8 cellular contexts compared by ENCODE assay signal in the genomic region with DNA sequence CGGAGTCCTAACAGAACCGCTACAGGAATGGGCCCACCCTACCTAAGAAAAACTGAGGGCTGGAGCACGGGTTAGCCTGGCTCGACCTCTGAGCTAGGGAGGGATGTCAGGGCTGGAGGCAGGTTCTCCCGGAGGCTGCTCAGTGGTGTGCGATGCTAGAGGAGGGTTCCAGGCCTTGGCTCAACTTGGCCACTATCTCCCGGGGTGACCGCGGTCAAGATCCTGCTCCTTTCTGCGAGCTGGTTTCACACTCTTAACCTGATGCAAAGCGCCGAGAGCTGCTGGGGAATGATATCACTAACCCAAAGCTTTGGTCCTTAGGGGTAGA. TPM values are rescaled to one million over a fixed set of nuclear protein-coding genes. Genes with fewer than 3 reads are reported as not detected.
DNase-seq lines count a peak whose midpoint lies in the region; ATAC-seq and TF ChIP-seq lines count a peak whose summit lies in the region.

No MANE protein-coding gene starts in this region.

- TF ChIP-seq RAD21 in neural cell (conservative IDR thresholded peaks at IDR 0.05), result no peak

- peaks cover 10% of the 10 kb centered on the region for H3K4me1 Mint-ChIP-seq in endodermal cell

- H3K36me3 ChIP-seq in Loucy (ENCODE audit: insufficient read depth, low read length) (peaks cover 2% of the 10 kb centered on the region; the same call in 1 of the 2 replicates), endodermal cell (ENCODE audit: control insufficient read depth, insufficient read depth, low read length) (peaks cover 10% of the 10 kb centered on the region), neural cell (ENCODE audit: insufficient read depth, low read length) (no peaks in the 10 kb centered on the region)

- H3K4me3 ChIP-seq in Loucy (ENCODE audit: low read length, poor library complexity, severe bottlenecking) (peak overlapping the region; percentile 89), endodermal cell (ENCODE audit: low read length) (peak overlapping the region; percentile 100), neural cell (ENCODE audit: low read length) (peak overlapping the region; percentile 79)

- H3K36me3 Mint-ChIP-seq in endodermal cell (ENCODE audit: low read depth), result peaks cover 17% of the 10 kb centered on the region

- 0 to 5% methylated on average over 6 to 12 of the region's 12 CpGs for WGBS in endodermal cell (ENCODE audit: insufficient coverage in 1 of 2, insufficient read length in 1 of 2), 2 experiments

- H3K9me3 ChIP-seq in Loucy (ENCODE audit: insufficient read depth, low read depth, low read length), result no peaks in the 10 kb centered on the region
- H3K9me3 ChIP-seq in endodermal cell (ENCODE audit: control insufficient read depth, low read length), result no peaks in the 10 kb centered on the region
- no peaks in the 10 kb centered on the region for H3K9me3 ChIP-seq in neural cell (ENCODE audit: low read length)

- H3K9me2 ChIP-seq in Loucy (replicated peaks; ENCODE audit: low read depth, low read length) (no peaks in the 10 kb centered on the region), neural cell (ENCODE audit: insufficient read depth, low read length) (no peaks in the 10 kb centered on the region)

- DNase-seq in DMS53 (lab: John Stamatoyannopoulos, UW), result peak; percentile 61
- no peak for DNase-seq in DMS53 treated with DMSO at 0.1 percent for 48 hours (lab: John Stamatoyannopoulos, UW; ENCODE audit: unreplicated experiment)
- DNase-seq in endodermal cell, result no peak
- no peak for DNase-seq in dedifferentiated amniotic fluid mesenchymal stem cell (ENCODE audit: extremely low spot score)
- DNase-seq in NAMALWA (ENCODE audit: low spot score), result no peak

- no peaks in the 10 kb centered on the region for H3K9me3 Mint-ChIP-seq in endodermal cell

- no peak for ATAC-seq in GM21515 (IDR thresholded peaks at IDR 0.05; ENCODE audit: unreplicated experiment)

- H3K27ac ChIP-seq in endodermal cell (ENCODE audit: low read depth, low read length) (no peak overlapping the region), neural cell (ENCODE audit: low read length) (peak overlapping the region; percentile 97)

- H3K27me3 Mint-ChIP-seq in endodermal cell (ENCODE audit: insufficient read depth), result no peaks in the 10 kb centered on the region

- H3K79me2 ChIP-seq in Loucy (ENCODE audit: insufficient read depth, low read length) (peaks cover 27% of the 10 kb centered on the region), neural cell (replicated peaks; ENCODE audit: insufficient read depth, low read length) (peaks cover 17% of the 10 kb centered on the region)

- H3K4me3 Mint-ChIP-seq in endodermal cell, result peak overlapping the region; percentile 95

- no peak for TF ChIP-seq EP300 in neural cell (conservative IDR thresholded peaks at IDR 0.05; ENCODE audit: poor library complexity, severe bottlenecking)

- H3K27ac Mint-ChIP-seq in endodermal cell, result peak overlapping the region; percentile 100

- no peaks in the 10 kb centered on the region for H3F3A ChIP-seq in Loucy (ENCODE audit: low read depth)
- no peaks in the 10 kb centered on the region for H3F3A ChIP-seq in neural cell (ENCODE audit: insufficient read depth, low read length, poor library complexity, severe bottlenecking)

- H3K4me1 ChIP-seq in Loucy (ENCODE audit: insufficient read depth, low read length, poor library complexity, severe bottlenecking) (peaks cover 9% of the 10 kb centered on the region), endodermal cell (ENCODE audit: control insufficient read depth, insufficient read depth, low read length) (peaks cover 4% of the 10 kb centered on the region)

- H3K4me2 ChIP-seq in Loucy (ENCODE audit: low read depth, low read length, poor library complexity, severe bottlenecking) (peak overlapping the region; percentile 95), neural cell (ENCODE audit: low read length) (peak overlapping the region; percentile 81)

- no peaks in the 10 kb centered on the region for H4K20me1 ChIP-seq in Loucy (ENCODE audit: insufficient read depth, low read length, poor library complexity, severe bottlenecking)
- no peaks in the 10 kb centered on the region for H4K20me1 ChIP-seq in neural cell (ENCODE audit: insufficient read depth)

- H2AFZ ChIP-seq in Loucy (ENCODE audit: low read length), result peak overlapping the region; percentile 88
- peak overlapping the region; percentile 81 for H2AFZ ChIP-seq in neural cell (ENCODE audit: low read depth, low read length)

- H3K27me3 ChIP-seq in Loucy (ENCODE audit: insufficient read depth, low read length, poor library complexity, severe bottlenecking) (no peaks in the 10 kb centered on the region), endodermal cell (ENCODE audit: control insufficient read depth, insufficient read depth, low read length, poor library complexity, severe bottlenecking) (no peaks in the 10 kb centered on the region), neural cell (ENCODE audit: insufficient read depth, low read depth, low read length) (no peaks in the 10 kb centered on the region)

- TF ChIP-seq CTCF in Loucy (conservative IDR thresholded peaks at IDR 0.05; ENCODE audit: low read length), result no peak
- no peak for TF ChIP-seq CTCF in endodermal cell (conservative IDR thresholded peaks at IDR 0.05)
- TF ChIP-seq CTCF in neural cell (IDR thresholded peaks at IDR 0.05; ENCODE audit: poor library complexity, severe bottlenecking), result no peak

- peak overlapping the region; percentile 88 for H3K9ac ChIP-seq in Loucy (ENCODE audit: low read depth, low read length, poor library complexity, severe bottlenecking)
- peak overlapping the region; percentile 97 for H3K9ac ChIP-seq in endodermal cell (ENCODE audit: extremely low read depth, low read length, poor library complexity, severe bottlenecking)
- peak overlapping the region; percentile 97 for H3K9ac ChIP-seq in neural cell (ENCODE audit: low read length)

TF ChIP-seq in neural cell, 6 proteins besides CTCF, POLR2A, EP300 and RAD21:
- TF ChIP-seq MXI1 (conservative IDR thresholded peaks at IDR 0.05; ENCODE audit: poor library complexity, severe bottlenecking) (peak; percentile 60), POLR2AphosphoS5 (IDR thresholded peaks at IDR 0.05) (no peak), SMC3 (conservative IDR thresholded peaks at IDR 0.05; ENCODE audit: poor library complexity) (no peak)

RNA-seq across cellular contexts. Expression of gene POP4, which starts 0.3 kb away (rescaled TPM):
- 10 to 100 TPM; 58.2 to 59.7 TPM for total RNA-seq in endodermal cell
- 66.2 TPM for polyA plus RNA-seq in endodermal cell (2013, experiment 1 of 2)
- polyA plus RNA-seq in endodermal cell (2013, experiment 2 of 2), result 59.5 TPM
- polyA plus RNA-seq in neural cell, result 95.2 and 101 TPM in 2 replicates
- polyA minus RNA-seq in neural cell, result 61.4 and 64.8 TPM in 2 replicates

RNA-seq across cellular contexts. Expression of gene PLEKHF1, which starts 58.9 kb away (rescaled TPM):
- total RNA-seq in endodermal cell, result 1 to 10 TPM; 2.6 to 2.8 TPM
- 1.1 TPM for polyA plus RNA-seq in endodermal cell (2013, experiment 1 of 2)
- polyA plus RNA-seq in endodermal cell (2013, experiment 2 of 2), result 0.62 TPM
- not detected in 2 replicates for polyA plus RNA-seq in neural cell
- polyA minus RNA-seq in neural cell, result not detected in 2 replicates
